ENCODE assay signal across 17 cellular contexts in the genomic region with DNA sequence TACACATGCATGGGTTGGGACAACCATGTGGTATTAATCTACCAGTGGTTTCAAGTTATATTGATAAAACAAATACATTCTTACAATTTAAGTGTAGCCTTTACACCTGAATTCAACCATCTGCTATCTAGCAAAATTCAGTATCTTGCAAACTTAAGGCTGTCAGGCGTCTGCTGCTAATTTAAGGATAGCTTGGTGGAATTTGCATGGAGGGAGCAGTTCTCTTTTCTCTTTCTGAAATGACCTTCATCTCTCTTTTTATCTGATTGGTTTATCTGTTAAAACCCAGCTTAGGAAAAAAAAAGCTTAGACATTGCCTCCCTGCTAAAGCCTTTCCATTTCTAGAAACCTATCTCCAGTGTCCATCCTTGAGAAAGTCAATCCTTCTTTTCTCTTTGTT.
A peak's percentile ranks its signal among the peaks of the same experiment; 100 is the strongest.
DNase-seq lines count a peak whose midpoint lies in the region; ATAC-seq and TF ChIP-seq lines count a peak whose summit lies in the region.
"Had no signal": no experiment of that assay in that cellular context is flagged by ENCODE, and none has a peak within 500 bp of the region (broad histone marks: within the 10 kb centered on the region; RNA-seq: fewer than 3 reads in every experiment).

No MANE protein-coding gene starts in this region.

- no peak overlapping the region for H3K9ac ChIP-seq in OCI-LY3 (ENCODE audit: low read length)

- no peaks in the 10 kb centered on the region for H3K36me3 Mint-ChIP-seq in glutamatergic neuron (ENCODE audit: unreplicated experiment)

- no peaks in the 10 kb centered on the region for H3K9me3 Mint-ChIP-seq in glutamatergic neuron (ENCODE audit: unreplicated experiment)
- H3K9me3 Mint-ChIP-seq: CD4-positive, alpha-beta T cell; H9 had no signal

- no peaks in the 10 kb centered on the region for H3K9me3 ChIP-seq in left ventricle myocardium inferior (replicated peaks)
- no peaks in the 10 kb centered on the region for H3K9me3 ChIP-seq in heart right ventricle
- H3K9me3 ChIP-seq in OCI-LY3 (ENCODE audit: insufficient read depth, low read length) = no peaks in the 10 kb centered on the region
- H3K9me3 ChIP-seq: A549, Caco-2 had no signal

- H2AFZ ChIP-seq in OCI-LY3 (ENCODE audit: low read depth, low read length) = no peak overlapping the region

- 48 to 76% methylated on average over 1 of the region's 1 CpG for WGBS in heart right ventricle, 2 donors

- no peaks in the 10 kb centered on the region for H3K36me3 ChIP-seq in left ventricle myocardium inferior
- no peaks in the 10 kb centered on the region for H3K36me3 ChIP-seq in heart right ventricle
- peaks cover 2% of the 10 kb centered on the region for H3K36me3 ChIP-seq in OCI-LY3 (replicated peaks; ENCODE audit: low read depth, low read length)

- H3K4me2 ChIP-seq in OCI-LY3 (ENCODE audit: low read length) = peak overlapping the region; percentile 30
- H3K4me2 ChIP-seq: A549 had no signal

- intact Hi-C loops in left ventricle myocardium inferior (cut with micrococcal nuclease) (no loop called here), heart right ventricle (cut with DNase I) (no loop called here)

- H3K27me3 ChIP-seq in left ventricle myocardium inferior (ENCODE audit: low read depth) (no peaks in the 10 kb centered on the region), heart right ventricle (no peaks in the 10 kb centered on the region), OCI-LY3 (ENCODE audit: low read depth, low read length) (no peaks in the 10 kb centered on the region)

- ATAC-seq in heart right ventricle (no peak), GM18868 (IDR thresholded peaks at IDR 0.05; ENCODE audit: unreplicated experiment) (no peak), GM21390 (IDR thresholded peaks at IDR 0.05; ENCODE audit: unreplicated experiment) (no peak)
- ATAC-seq: A549 had no signal

- TF ChIP-seq CTCF in left ventricle myocardium inferior (IDR thresholded peaks at IDR 0.05; ENCODE audit: borderline replicate concordance) (no peak), heart right ventricle (IDR thresholded peaks at IDR 0.05) (no peak), OCI-LY3 (IDR thresholded peaks at IDR 0.05; ENCODE audit: low read depth, low read length) (no peak), glutamatergic neuron (IDR thresholded peaks at IDR 0.05; ENCODE audit: partially characterized antibody, unreplicated experiment) (no peak)

- no peak for DNase-seq in left ventricle myocardium inferior
- DNase-seq in heart right ventricle = no peak
- no peak for DNase-seq in glutamatergic neuron
- DNase-seq in NCI-H345 (lab: John Stamatoyannopoulos, UW) = no peak
- DNase-seq: AML-193; Caco-2; CD4-positive, alpha-beta T cell; DMS153; DMS79; GF-D8; H9 had no signal

- H3K4me1 ChIP-seq in left ventricle myocardium inferior (peaks cover 83% of the 10 kb centered on the region), heart right ventricle (peaks cover 8 to 88% (median 67%) of the 10 kb centered on the region in 9 donors), OCI-LY3 (ENCODE audit: low read length) (peaks cover 25% of the 10 kb centered on the region)
- H3K4me1 ChIP-seq: A549, Caco-2 had no signal

- H3K4me3 ChIP-seq in left ventricle myocardium inferior (no peak overlapping the region), heart right ventricle (no peak overlapping the region), OCI-LY3 (ENCODE audit: low read length) (no peak overlapping the region)
- H3K4me3 ChIP-seq: A549 had no signal

- H3K4me1 Mint-ChIP-seq in glutamatergic neuron (ENCODE audit: low read depth, unreplicated experiment) = peaks cover 10% of the 10 kb centered on the region
- H3K4me1 Mint-ChIP-seq: H9 had no signal

- H3K27ac Mint-ChIP-seq in glutamatergic neuron (ENCODE audit: unreplicated experiment) = peak overlapping the region; percentile 30
- H3K27ac Mint-ChIP-seq: CD4-positive, alpha-beta T cell had no signal

- no peak overlapping the region for H3K4me3 Mint-ChIP-seq in glutamatergic neuron (ENCODE audit: unreplicated experiment)
- H3K4me3 Mint-ChIP-seq: CD4-positive, alpha-beta T cell; H9 had no signal

- H3K27me3 Mint-ChIP-seq in glutamatergic neuron (ENCODE audit: unreplicated experiment) = no peaks in the 10 kb centered on the region
- H3K27me3 Mint-ChIP-seq: CD4-positive, alpha-beta T cell had no signal

- peaks cover 99% of the 10 kb centered on the region for H3K79me2 ChIP-seq in OCI-LY3 (ENCODE audit: low read length)

- H3K27ac ChIP-seq in left ventricle myocardium inferior (replicated peaks) (peak overlapping the region; percentile 53), heart right ventricle (peak overlapping the region in 4 of 10 donors; percentile 0 to 27 (median 10)), OCI-LY3 (ENCODE audit: low read length) (no peak overlapping the region)
- H3K27ac ChIP-seq: 22Rv1, A549, C4-2B had no signal

- H4K20me1 ChIP-seq in OCI-LY3 (ENCODE audit: insufficient read depth, low read length) = peaks cover 87% of the 10 kb centered on the region
